ENCODE assay signal across 17 cellular contexts in genomic region chr16:77760800-77761199, GRCh38. TPM values are rescaled to one million over a fixed set of nuclear protein-coding genes. Genes with fewer than 3 reads are reported as not detected.
"Had no signal": no experiment of that assay in that cellular context is flagged by ENCODE, and none has a peak within 500 bp of the region (broad histone marks: within the 10 kb centered on the region; RNA-seq: fewer than 3 reads in every experiment).

No MANE protein-coding gene starts in this region.

- DNase-seq: activated CD4-positive, alpha-beta T cell treated with anti-CD3 and anti-CD28 coated beads, Interleukin-2, amount 50 U/mL, for 48 hours; activated CD4-positive, CD25-positive, alpha-beta regulatory T cell treated with anti-CD3 and anti-CD28 coated beads, Interleukin-2, amount 50 U/mL, for 72 hours; activated CD8-positive, alpha-beta memory T cell treated with anti-CD3 and anti-CD28 coated beads, Interleukin-2, amount 10 ng/mL, durations not matched to agents 7 days and 5 days; activated naive CD4-positive, alpha-beta T cell treated with anti-CD3 and anti-CD28 coated beads for 36 hours; activated naive CD8-positive, alpha-beta T cell treated with anti-CD3 and anti-CD28 coated beads, Interleukin-2, amount 50 U/mL, for 24 hours; activated T-cell treated with anti-CD3 and anti-CD28 coated beads, Interleukin-2, amount 50 U/mL, for 1 hour; left ventricle myocardium superior; stimulated activated CD4-positive, alpha-beta T cell treated with anti-CD3 and anti-CD28 coated beads, Interleukin-4, amount 100 ng/mL, for 24 hours; stimulated activated naive CD4-positive, alpha-beta T cell had no signal

- H3K27me3 ChIP-seq: cardiac muscle cell, esophagus muscularis mucosa, hepatocyte, tibial nerve had no signal

- H2AFZ ChIP-seq: hepatocyte had no signal

- H3K9me3 ChIP-seq: esophagus muscularis mucosa, tibial nerve had no signal

- H3K4me2 ChIP-seq: hepatocyte had no signal

- H3K79me2 ChIP-seq: hepatocyte had no signal

- H3K36me3 ChIP-seq: cardiac muscle cell, esophagus muscularis mucosa, tibial nerve had no signal

- H3K4me3 ChIP-seq: cardiac muscle cell, esophagus muscularis mucosa, hepatocyte, skin epidermis, tibial nerve had no signal

- H3K27ac ChIP-seq: cardiac muscle cell, esophagus muscularis mucosa, hepatocyte, skin epidermis, tibial nerve had no signal

RNA-seq across cellular contexts. Expression of gene VAT1L, which starts 27.6 kb away (rescaled TPM):
- total RNA-seq: activated CD8-positive, alpha-beta memory T cell treated with anti-CD3 and anti-CD28 coated beads, Interleukin-2, amount 10 ng/mL, durations not matched to agents 7 days and 5 days; activated naive CD4-positive, alpha-beta T cell treated with anti-CD3 and anti-CD28 coated beads for 36 hours; activated T-helper 2 cell treated with anti-CD3 and anti-CD28 coated beads, Interferon-gamma antibody, Interleukin-2, Interleukin-4, amounts not matched to agents 10 μg/mL and 5 μg/mL and 100 μg/mL, durations not matched to agents 14 hours and 24 hours and 36 hours; T-helper 1 cell treated with Interleukin-12 subunit alpha and Interleukin-12 subunit beta and Interleukin-4 antibody, amounts not matched to agents 30 ng/mL and 1 ng/mL, for 36 hours had no signal
- polyA plus RNA-seq: keratinocyte had no signal
